Comparison of ENCODE assay signal across 31 cellular contexts in genomic region chr7:39248693-39249090, GRCh38.
DNase-seq lines count a peak whose midpoint lies in the region; ATAC-seq and TF ChIP-seq lines count a peak whose summit lies in the region.
"Had no signal": no experiment of that assay in that cellular context is flagged by ENCODE, and none has a peak within 500 bp of the region (broad histone marks: within the 10 kb centered on the region; RNA-seq: fewer than 3 reads in every experiment).

No MANE protein-coding gene starts in this region.

- WGBS in mesodermal cell (ENCODE audit: insufficient coverage in 2 of 2), 2 experiments = 71 to 94% methylated on average over 2 to 3 of the region's 3 CpGs

- H2AFZ ChIP-seq in osteoblast (ENCODE audit: low read length) = no peak overlapping the region

- H3K36me3 ChIP-seq in mesodermal cell (ENCODE audit: control insufficient read depth, insufficient read depth, low read length) (no peaks in the 10 kb centered on the region), osteoblast (ENCODE audit: insufficient read depth, low read length) (no peaks in the 10 kb centered on the region)
- H3K36me3 ChIP-seq: adrenal gland, lower lobe of right lung, pancreas had no signal

- DNase-seq in NCI-H146 treated with DMSO at 0.1 percent for 48 hours (lab: John Stamatoyannopoulos, UW; ENCODE audit: unreplicated experiment) (peak; percentile 7), NCI-H146 (lab: John Stamatoyannopoulos, UW) (no peak), WTC11 (ENCODE audit: low spot score) (no peak), osteoblast (ENCODE audit: insufficient read length, low spot score, missing footprints) (no peak), HuH-7.5 (ENCODE audit: low spot score) (no peak)
- DNase-seq: activated CD4-positive, alpha-beta T cell treated with anti-CD3 and anti-CD28 coated beads, Interleukin-2, amount 50 U/mL, for 4 hours; activated naive CD4-positive, alpha-beta T cell treated with anti-CD3 and anti-CD28 coated beads for 36 hours; activated T-cell treated with anti-CD3 and anti-CD28 coated beads, Interleukin-2, amount 50 U/mL, for 72 hours; adrenal gland; CD4-positive, CD25-positive, alpha-beta regulatory T cell; cerebellar nuclear complex; Karpas-422; kidney glomerular epithelial cell; lower lobe of right lung; mucosa of descending colon; NCI-H446 treated with DMSO at 0.1 percent for 48 hours; nephron progenitor cell; NK-92 treated with Interleukin-12 subunit alpha and Interleukin-12 subunit beta, amount 100 ng/mL, for 24 hours; pancreas; retina; stimulated activated naive B cell treated with anti-CD40 and anti-IgM and Interleukin-4, amounts not matched to agents 10 μg/mL and 1 μg/mL and 100 μg/mL, for 72 hours; T-helper 17 cell had no signal

- H3K27ac Mint-ChIP-seq in WTC11 = no peak overlapping the region
- H3K27ac Mint-ChIP-seq: activated naive CD4-positive, alpha-beta T cell treated with anti-CD3 and anti-CD28 coated beads for 36 hours; activated T-cell treated with anti-CD3 and anti-CD28 coated beads, Interleukin-2, amount 50 U/mL, for 72 hours; CD4-positive, CD25-positive, alpha-beta regulatory T cell; nephron progenitor cell; stimulated activated naive B cell treated with anti-CD40 and anti-IgM and Interleukin-4, amounts not matched to agents 10 μg/mL and 1 μg/mL and 100 μg/mL, for 72 hours; T-helper 17 cell; type B pancreatic cell had no signal

- no peak overlapping the region for H3K4me3 ChIP-seq in mesodermal cell (ENCODE audit: extremely low read depth, insufficient read depth, low read length, poor library complexity, severe bottlenecking)
- no peak overlapping the region for H3K4me3 ChIP-seq in osteoblast (ENCODE audit: insufficient read depth, low read length)
- H3K4me3 ChIP-seq: adrenal gland, GM12878, lower lobe of right lung, mucosa of descending colon, pancreas, skin epidermis had no signal

- TF ChIP-seq CTCF in WTC11 (IDR thresholded peaks at IDR 0.05) (no peak), osteoblast (IDR thresholded peaks at IDR 0.05; ENCODE audit: extremely low read depth, low read depth, low read length) (no peak)

- H3K27me3 Mint-ChIP-seq in WTC11 (ENCODE audit: low read depth) = no peaks in the 10 kb centered on the region
- H3K27me3 Mint-ChIP-seq: brain; CD4-positive, CD25-positive, alpha-beta regulatory T cell had no signal

- H3K4me3 Mint-ChIP-seq in WTC11 = no peak overlapping the region
- H3K4me3 Mint-ChIP-seq: activated naive CD4-positive, alpha-beta T cell treated with anti-CD3 and anti-CD28 coated beads for 36 hours; activated T-cell treated with anti-CD3 and anti-CD28 coated beads, Interleukin-2, amount 50 U/mL, for 72 hours; brain; CD4-positive, CD25-positive, alpha-beta regulatory T cell; nephron progenitor cell; stimulated activated naive B cell treated with anti-CD40 and anti-IgM and Interleukin-4, amounts not matched to agents 10 μg/mL and 1 μg/mL and 100 μg/mL, for 72 hours; T-helper 17 cell; type B pancreatic cell had no signal

- H3K27ac ChIP-seq in mesodermal cell (ENCODE audit: low read depth, low read length, severe bottlenecking) (peak overlapping the region; percentile 36), osteoblast (ENCODE audit: low read depth, low read length) (no peak overlapping the region)
- H3K27ac ChIP-seq: adrenal gland, HL-60, lower lobe of right lung, pancreas, skin epidermis had no signal

- CTCF ChIA-PET in WTC11 (lab: Charles Lee) = no interaction called here

- H3K4me1 Mint-ChIP-seq in WTC11 = peaks cover 21% of the 10 kb centered on the region
- H3K4me1 Mint-ChIP-seq: CD4-positive, CD25-positive, alpha-beta regulatory T cell; nephron progenitor cell; stimulated activated naive B cell treated with anti-CD40 and anti-IgM and Interleukin-4, amounts not matched to agents 10 μg/mL and 1 μg/mL and 100 μg/mL, for 72 hours; T-helper 17 cell had no signal

- H3K9me3 Mint-ChIP-seq in WTC11 = no peaks in the 10 kb centered on the region
- H3K9me3 Mint-ChIP-seq: activated naive CD4-positive, alpha-beta T cell treated with anti-CD3 and anti-CD28 coated beads for 36 hours; activated T-cell treated with anti-CD3 and anti-CD28 coated beads, Interleukin-2, amount 50 U/mL, for 72 hours; brain; nephron progenitor cell; stimulated activated naive B cell treated with anti-CD40 and anti-IgM and Interleukin-4, amounts not matched to agents 10 μg/mL and 1 μg/mL and 100 μg/mL, for 72 hours; type B pancreatic cell had no signal

- H3K9me3 ChIP-seq in mesodermal cell (ENCODE audit: control insufficient read depth, low read length) (no peaks in the 10 kb centered on the region), osteoblast (ENCODE audit: low read depth, low read length) (no peaks in the 10 kb centered on the region)
- H3K9me3 ChIP-seq: adrenal gland, lower lobe of right lung, mucosa of descending colon, pancreas had no signal

- no peaks in the 10 kb centered on the region for H3K27me3 ChIP-seq in osteoblast (ENCODE audit: insufficient read depth, low read length)
- H3K27me3 ChIP-seq: adrenal gland, pancreas had no signal

- H4K20me1 ChIP-seq in osteoblast (ENCODE audit: insufficient read depth, low read length) = no peaks in the 10 kb centered on the region

- POLR2A ChIA-PET in WTC11 (lab: Charles Lee) = no interaction called here

- no peak overlapping the region for H3K4me2 ChIP-seq in osteoblast (ENCODE audit: insufficient read depth, low read length)

- ATAC-seq in WTC11 = peak; percentile 32; the same call in 1 of the 2 replicates
- ATAC-seq in HG02678 (IDR thresholded peaks at IDR 0.05; ENCODE audit: unreplicated experiment) = no peak
- no peak for ATAC-seq in HG03139 (IDR thresholded peaks at IDR 0.05; ENCODE audit: unreplicated experiment)
- ATAC-seq: activated CD4-positive, CD25-positive, alpha-beta regulatory T cell treated with anti-CD3 and anti-CD28 coated beads, Interleukin-2, amount 50 U/mL, for 24 hours; activated T-cell treated with anti-CD3 and anti-CD28 coated beads, Interleukin-2, amount 50 U/mL, for 72 hours; GM12878; lower lobe of right lung; mucosa of descending colon; pancreas; stimulated activated naive B cell treated with anti-CD40 and anti-IgM and Interleukin-4, amounts not matched to agents 10 μg/mL and 1 μg/mL and 100 μg/mL, for 72 hours; T-helper 17 cell had no signal

- H3K36me3 Mint-ChIP-seq in WTC11 = no peaks in the 10 kb centered on the region
- H3K36me3 Mint-ChIP-seq: brain; CD4-positive, CD25-positive, alpha-beta regulatory T cell; stimulated activated naive B cell treated with anti-CD40 and anti-IgM and Interleukin-4, amounts not matched to agents 10 μg/mL and 1 μg/mL and 100 μg/mL, for 72 hours; type B pancreatic cell had no signal

- H3K4me1 ChIP-seq in mesodermal cell (ENCODE audit: control insufficient read depth, insufficient read depth, low read length, poor library complexity, severe bottlenecking) (peaks cover 31% of the 10 kb centered on the region), osteoblast (ENCODE audit: insufficient read depth, low read length) (no peaks in the 10 kb centered on the region)
- H3K4me1 ChIP-seq: adrenal gland, lower lobe of right lung, pancreas had no signal

- no peaks in the 10 kb centered on the region for H3K79me2 ChIP-seq in osteoblast (ENCODE audit: insufficient read depth, low read length)

TF ChIP-seq in WTC11, 78 proteins besides CTCF, POLR2A, EP300 and RAD21 (continues in another document):
- TF ChIP-seq ATF2 (CRISPR knock-in tag; IDR thresholded peaks at IDR 0.05; ENCODE audit: borderline replicate concordance, low read depth) (no peak), ZBTB21 (CRISPR knock-in tag; IDR thresholded peaks at IDR 0.05; ENCODE audit: borderline replicate concordance) (no peak), HMGXB4 (CRISPR knock-in tag; IDR thresholded peaks at IDR 0.05) (no peak), AR (CRISPR knock-in tag; IDR thresholded peaks at IDR 0.05) (no peak)
